Comparison of ENCODE assay signal across 8 cellular contexts in genomic region chr11:133947298-133947905, GRCh38. TPM values are rescaled to one million over a fixed set of nuclear protein-coding genes. Genes with fewer than 3 reads are reported as not detected.
DNase-seq lines count a peak whose midpoint lies in the region; ATAC-seq and TF ChIP-seq lines count a peak whose summit lies in the region.

No MANE protein-coding gene starts in this region.

- peak; percentile 80 for DNase-seq in COR-L47 (lab: John Stamatoyannopoulos, UW)
- peak; percentile 59 for DNase-seq in NCI-H226
- DNase-seq in activated CD8-positive, alpha-beta memory T cell treated with anti-CD3 and anti-CD28 coated beads, Interleukin-2, amount 50 U/mL, for 4 hours: peak; percentile 65
- no peak for DNase-seq in esophagus squamous epithelium (lab: John Stamatoyannopoulos, UW)
- no peak for DNase-seq in cerebellum (ENCODE audit: low spot score)
- no peak for DNase-seq in NCI-H446 treated with DMSO at 0.1 percent for 48 hours (lab: John Stamatoyannopoulos, UW)

- no peaks in the 10 kb centered on the region for H3K36me3 ChIP-seq in esophagus squamous epithelium
- peaks cover 3% of the 10 kb centered on the region for H3K36me3 ChIP-seq in neuron (ENCODE audit: insufficient read depth, low read length)

- ATAC-seq in GM21786 (IDR thresholded peaks at IDR 0.05; ENCODE audit: unreplicated experiment): peak; percentile 59

- H2AFZ ChIP-seq in neuron (ENCODE audit: low read depth, low read length): no peak overlapping the region

- H3K4me1 ChIP-seq in esophagus squamous epithelium: peaks cover 26 to 76% (median 44%) of the 10 kb centered on the region in 3 donors
- peaks cover 62% of the 10 kb centered on the region for H3K4me1 ChIP-seq in neuron (ENCODE audit: insufficient read depth, low read length)

- H3K4me3 ChIP-seq in esophagus squamous epithelium (no peak overlapping the region), neuron (ENCODE audit: low read length) (peak overlapping the region; percentile 11)

- no peak for TF ChIP-seq POLR2A in esophagus squamous epithelium (IDR thresholded peaks at IDR 0.05)

- peak overlapping the region in 3 of 4 donors; percentile 17 to 82 (median 61) for H3K27ac ChIP-seq in esophagus squamous epithelium

- H3K27me3 ChIP-seq in esophagus squamous epithelium: peaks cover 0 to 63% (median 1%) of the 10 kb centered on the region in 4 donors
- no peaks in the 10 kb centered on the region for H3K27me3 ChIP-seq in neuron (ENCODE audit: insufficient read depth, low read length)

- WGBS in esophagus squamous epithelium, 2 donors: 11 to 14% methylated on average over 10 to 12 of the region's 13 CpGs

- no peaks in the 10 kb centered on the region for H3K9me3 ChIP-seq in esophagus squamous epithelium
- no peaks in the 10 kb centered on the region for H3K9me3 ChIP-seq in neuron (ENCODE audit: low read length)

- intact Hi-C loops in esophagus squamous epithelium (cut with DNase I): no loop called here

- peak in 3 of 6 experiments; percentile 30 to 34 (median 30) for TF ChIP-seq CTCF in esophagus squamous epithelium (IDR thresholded peaks at IDR 0.05)

RNA-seq across cellular contexts. Expression of gene IGSF9B, which starts 9.4 kb away (rescaled TPM):
- total RNA-seq in esophagus squamous epithelium (1 to 10 TPM; 1.1 to 4.8 (median 1.8) TPM), cerebellum (47.9 TPM)

Comparison
In these comparisons a context has a peak if more than half of its experiments do, and no peak if none do; other contexts are left out.
1. DNase-seq: peak in COR-L47 (single experiment), NCI-H226 (single experiment) and activated CD8-positive, alpha-beta memory T cell treated with anti-CD3 and anti-CD28 coated beads, Interleukin-2, amount 50 U/mL, for 4 hours (single experiment); none in esophagus squamous epithelium (single experiment), cerebellum (single experiment) and NCI-H446 treated with DMSO at 0.1 percent for 48 hours (single experiment).